Comparison of ENCODE assay signal across 21 cellular contexts in the genomic region with DNA sequence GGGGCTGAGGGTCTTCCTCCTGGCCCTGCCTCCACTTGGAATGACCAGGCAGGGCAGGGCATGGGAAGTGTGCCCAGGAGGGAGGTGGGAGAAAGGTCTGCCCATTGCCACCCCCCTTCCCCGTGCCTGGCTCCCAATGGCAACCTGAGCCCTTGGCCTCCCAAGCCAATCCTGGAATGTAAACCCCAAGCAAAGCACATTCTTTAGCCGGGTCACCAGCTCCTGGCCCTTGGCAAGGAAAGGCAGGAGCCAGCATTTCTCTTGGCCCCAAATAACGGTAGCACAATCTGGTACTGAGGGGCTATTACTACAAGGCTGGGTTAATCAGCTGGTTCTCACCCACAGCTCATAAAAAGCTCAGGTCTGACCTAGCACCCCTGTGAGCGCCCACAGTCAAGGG. TPM values are rescaled to one million over a fixed set of nuclear protein-coding genes. Genes with fewer than 3 reads are reported as not detected.
"Had no signal": no experiment of that assay in that cellular context is flagged by ENCODE, and none has a peak within 500 bp of the region (broad histone marks: within the 10 kb centered on the region; RNA-seq: fewer than 3 reads in every experiment).

No MANE protein-coding gene starts in this region.

- H3K27ac Mint-ChIP-seq: activated naive CD8-positive, alpha-beta T cell; activated T-cell treated with anti-CD3 and anti-CD28 coated beads, Interleukin-2, amount 50 U/mL, for 24 hours; activated T-helper 17 cell treated with anti-CD3 and anti-CD28 coated beads, Interleukin-2, amount 50 U/mL, for 72 hours had no signal

- ATAC-seq: activated T-helper 17 cell treated with anti-CD3 and anti-CD28 coated beads, Interleukin-2, amount 50 U/mL, for 72 hours had no signal

- H3K4me3 Mint-ChIP-seq: activated naive CD8-positive, alpha-beta T cell; activated T-cell treated with anti-CD3 and anti-CD28 coated beads, Interleukin-2, amount 50 U/mL, for 24 hours; activated T-helper 17 cell treated with anti-CD3 and anti-CD28 coated beads, Interleukin-2, amount 50 U/mL, for 72 hours; central memory CD8-positive, alpha-beta T cell; nephron had no signal

- H3K36me3 ChIP-seq: adrenal gland, ascending aorta, breast epithelium, spleen, thoracic aorta had no signal

- DNase-seq: activated CD4-positive, alpha-beta T cell treated with anti-CD3 and anti-CD28 coated beads for 1 hour; activated naive CD4-positive, alpha-beta T cell; activated T-cell treated with anti-CD3 and anti-CD28 coated beads, Interleukin-2, amount 50 U/mL, for 24 hours; adrenal gland; nucleus accumbens; spleen; stimulated activated CD4-positive, alpha-beta T cell treated with anti-CD3 and anti-CD28 coated beads, Interleukin-4, amount 100 ng/mL, for 24 hours; stimulated activated naive CD4-positive, alpha-beta T cell treated with Interleukin-2 at 50 U/mL for 16 hours; T-helper 9 cell had no signal

- H3K27ac ChIP-seq: adrenal gland, ascending aorta, breast epithelium, coronary artery, spleen, thoracic aorta had no signal

- H3K4me3 ChIP-seq: adrenal gland, ascending aorta, breast epithelium, coronary artery, spleen, thoracic aorta had no signal

- H3K27me3 Mint-ChIP-seq: activated T-cell treated with anti-CD3 and anti-CD28 coated beads, Interleukin-2, amount 50 U/mL, for 24 hours had no signal

- H3K9me3 Mint-ChIP-seq: activated T-cell treated with anti-CD3 and anti-CD28 coated beads, Interleukin-2, amount 50 U/mL, for 24 hours; activated T-helper 17 cell treated with anti-CD3 and anti-CD28 coated beads, Interleukin-2, amount 50 U/mL, for 72 hours; central memory CD8-positive, alpha-beta T cell; nephron had no signal

- H3K4me1 ChIP-seq: adrenal gland, ascending aorta, breast epithelium had no signal

- H3K9me3 ChIP-seq: adrenal gland, ascending aorta, breast epithelium, spleen, thoracic aorta had no signal

- H3K27me3 ChIP-seq: adrenal gland, ascending aorta had no signal

- H3K36me3 Mint-ChIP-seq: activated naive CD8-positive, alpha-beta T cell had no signal

RNA-seq across cellular contexts. Expression of a gene that starts 28.2 kb away (rescaled TPM):
- total RNA-seq: activated T-helper 17 cell treated with anti-CD3 and anti-CD28 coated beads, Interleukin-2, amount 50 U/mL, for 72 hours; ascending aorta; breast epithelium; fibroblast of villous mesenchyme; myocyte; T-helper 1 cell treated with Interleukin-12 subunit alpha and Interleukin-12 subunit beta and Interleukin-4 antibody, amounts not matched to agents 30 ng/mL and 1 ng/mL, for 36 hours; thoracic aorta; ureter had no signal
